1 cellular context compared by ENCODE assay signal in genomic region chr1:149926296-149926695, GRCh38.
TF ChIP-seq lines count a peak whose summit lies in the region.

No MANE protein-coding gene starts in this region.

TF ChIP-seq in H1, 55 proteins besides CTCF, POLR2A, EP300 and RAD21:
- TF ChIP-seq SUZ12 (IDR thresholded peaks at IDR 0.05; ENCODE audit: low read length) (no peak), CBX8 (IDR thresholded peaks at IDR 0.05; ENCODE audit: borderline replicate concordance, low read depth, low read length) (no peak), POLR2AphosphoS5 (IDR thresholded peaks at IDR 0.05; ENCODE audit: low read depth, low read length) (no peak), MAFK (IDR thresholded peaks at IDR 0.05; ENCODE audit: low read depth, low read length) (no peak), KDM5A (IDR thresholded peaks at IDR 0.05; ENCODE audit: low read length) (no peak), KDM4A (IDR thresholded peaks at IDR 0.05; ENCODE audit: low read depth, low read length, severe bottlenecking) (no peak), SIX5 (IDR thresholded peaks at IDR 0.05; ENCODE audit: low read depth, low read length) (no peak), BCL11A (IDR thresholded peaks at IDR 0.05; ENCODE audit: low read depth in 2 of 2, low read length in 2 of 2) (no peak), SIRT6 (IDR thresholded peaks at IDR 0.05; ENCODE audit: low read length) (no peak)
